In the genomic region with DNA sequence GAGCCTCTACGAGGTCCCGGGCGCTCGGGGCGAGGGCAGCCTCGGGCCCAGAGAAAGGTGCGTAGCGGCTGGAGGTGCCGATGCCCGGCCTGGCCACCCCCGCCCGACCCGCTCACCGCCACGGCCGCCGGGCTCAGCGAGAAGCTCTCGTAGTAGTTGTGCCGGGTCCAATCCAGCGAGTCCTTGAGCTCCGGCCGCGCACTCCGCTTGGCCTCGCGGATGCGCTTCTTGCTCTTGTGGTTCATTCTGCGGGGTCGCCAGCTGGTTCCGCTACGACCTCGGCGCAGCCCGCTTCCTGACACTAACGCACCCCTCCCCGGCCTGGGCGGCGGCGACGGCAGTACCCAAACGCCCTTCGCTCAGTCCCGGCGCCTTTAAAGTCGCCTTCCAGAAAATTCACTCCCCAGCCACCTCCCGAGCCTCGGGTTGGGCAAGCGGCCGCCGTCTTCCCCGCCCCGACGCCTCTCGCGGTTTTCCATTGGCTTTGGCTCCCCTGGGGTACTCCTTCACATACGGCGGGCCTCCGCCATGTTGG, we compare ENCODE assay signal across 8 cellular contexts. TPM values are rescaled to one million over a fixed set of nuclear protein-coding genes. Genes with fewer than 3 reads are reported as not detected.
DNase-seq lines count a peak whose midpoint lies in the region; ATAC-seq and TF ChIP-seq lines count a peak whose summit lies in the region.

A gene (minus strand): TSS at position 376 of the 535 bp plus-strand sequence. CDS start 131 bp downstream, at position 245.

- H3K9me3 ChIP-seq in ectodermal cell (ENCODE audit: control insufficient read depth, low read length) (no peaks in the 10 kb centered on the region), lung (ENCODE audit: control insufficient read depth in 2 of 2, insufficient read depth in 1 of 2, low read length in 1 of 2) (no peaks in the 10 kb centered on the region)

- DNase-seq in CD1c-positive myeloid dendritic cell (ENCODE audit: extremely low spot score) (peak; percentile 97), NCI-H345 treated with DMSO at 0.1 percent for 48 hours (lab: John Stamatoyannopoulos, UW; ENCODE audit: unreplicated experiment) (peak; percentile 97), lung (ENCODE audit: low spot score) (peak; percentile 97)
- no peak for DNase-seq in activated CD4-positive, alpha-beta T cell treated with anti-CD3 and anti-CD28 coated beads for 36 hours
- peak; percentile 91 to 95 (median 91) for DNase-seq in stimulated activated CD4-positive, alpha-beta T cell treated with anti-CD3 and anti-CD28 coated beads, TNF-alpha, amount 100 ng/mL, for 24 hours (ENCODE audit: low read depth in 3 of 3)

- no peak for TF ChIP-seq CTCF in lung (IDR thresholded peaks at IDR 0.05; ENCODE audit: control extremely low read depth, extremely low read depth)

- peak within 1 kb of the TSS; percentile 97 for H3K4me3 Mint-ChIP-seq in activated CD4-positive, alpha-beta T cell treated with anti-CD3 and anti-CD28 coated beads for 36 hours

- CTCF ChIA-PET in activated CD4-positive, alpha-beta T cell treated with anti-CD3 and anti-CD28 coated beads for 36 hours (lab: Charles Lee), result interaction anchor here (1.0 to 3.0 kb wide), 3 partner anchors 10 to 55 kb away, joined by 3 to 22 read pairs (median 7); a partner anchor contains a TSS

- no peaks in the 10 kb centered on the region for H3K27me3 ChIP-seq in ectodermal cell (ENCODE audit: control insufficient read depth, insufficient read depth, low read length, poor library complexity, severe bottlenecking)
- H3K27me3 ChIP-seq in lung (ENCODE audit: control insufficient read depth, insufficient read depth), result no peaks in the 10 kb centered on the region

- peak within 1 kb of the TSS; percentile 98 for H3K27ac ChIP-seq in ectodermal cell (ENCODE audit: insufficient read depth, low read depth, low read length, poor library complexity, severe bottlenecking)
- H3K27ac ChIP-seq in lung (ENCODE audit: low read depth in 1 of 2, low read length in 1 of 2), result peak within 1 kb of the TSS; percentile 99 to 100

- POLR2A ChIA-PET in activated CD4-positive, alpha-beta T cell treated with anti-CD3 and anti-CD28 coated beads for 36 hours (lab: Charles Lee), result interaction anchor here (0.5 to 3.6 kb wide), 7 partner anchors 10 to 1827 kb away, joined by 3 to 44 read pairs (median 4); a partner anchor contains a TSS

- intact Hi-C loops in activated CD4-positive, alpha-beta T cell treated with anti-CD3 and anti-CD28 coated beads for 36 hours (cut with DNase I, micrococcal nuclease), result loop anchor here (1.0 to 5.0 kb wide), 14 partner anchors 10 to 1233 kb away; a partner anchor contains a TSS

- peaks cover 75% of the 10 kb centered on the region for H3K36me3 Mint-ChIP-seq in activated CD4-positive, alpha-beta T cell treated with anti-CD3 and anti-CD28 coated beads for 36 hours (ENCODE audit: low read depth)

- WGBS in ectodermal cell, 2 experiments, result 0% methylated on average over 59 of the region's 59 CpGs
- 0 to 1% methylated on average over 43 to 59 of the region's 59 CpGs for WGBS in lung, 2 donors

- no peaks in the 10 kb centered on the region for H3K9me3 Mint-ChIP-seq in activated CD4-positive, alpha-beta T cell treated with anti-CD3 and anti-CD28 coated beads for 36 hours (ENCODE audit: low read depth)

- H3K36me3 ChIP-seq in ectodermal cell (ENCODE audit: control insufficient read depth, insufficient read depth, low read length) (peaks cover 6% of the 10 kb centered on the region), lung (ENCODE audit: control insufficient read depth in 2 of 2, insufficient read depth in 2 of 2, low read length in 2 of 2) (peaks cover 23 to 32% of the 10 kb centered on the region in 2 donors)

- peak within 1 kb of the TSS; percentile 98 for H3K27ac Mint-ChIP-seq in activated CD4-positive, alpha-beta T cell treated with anti-CD3 and anti-CD28 coated beads for 36 hours

- H3K4me1 ChIP-seq in ectodermal cell (ENCODE audit: control insufficient read depth, insufficient read depth, low read length) (peaks cover 5% of the 10 kb centered on the region), lung (ENCODE audit: control insufficient read depth in 2 of 2, insufficient read depth in 2 of 2, low read length in 2 of 2) (peaks cover 7 to 11% of the 10 kb centered on the region in 2 donors)

- H3K27me3 Mint-ChIP-seq in activated CD4-positive, alpha-beta T cell treated with anti-CD3 and anti-CD28 coated beads for 36 hours, result no peaks in the 10 kb centered on the region

- peak within 1 kb of the TSS; percentile 77 for H3K4me3 ChIP-seq in ectodermal cell (ENCODE audit: insufficient read depth, low read depth, low read length)
- peak within 1 kb of the TSS; percentile 92 for H3K4me3 ChIP-seq in lung

- ATAC-seq in HG03354 (IDR thresholded peaks at IDR 0.05; ENCODE audit: poor library complexity, severe bottlenecking, unreplicated experiment) (peak; percentile 69), lung (ENCODE audit: insufficient read depth, low FRiP score) (peak; percentile 92)
- ATAC-seq in activated CD4-positive, alpha-beta T cell treated with anti-CD3 and anti-CD28 coated beads for 36 hours, result peak; percentile 87

- peaks cover 54% of the 10 kb centered on the region for H3K4me1 Mint-ChIP-seq in activated CD4-positive, alpha-beta T cell treated with anti-CD3 and anti-CD28 coated beads for 36 hours

- peak; percentile 63 for TF ChIP-seq POLR2A in GM19193 (IDR thresholded peaks at IDR 0.05; ENCODE audit: extremely low read depth, insufficient read depth, insufficient read length)

RNA-seq across cellular contexts. Expression of the gene that starts here (rescaled TPM):
- total RNA-seq in activated CD4-positive, alpha-beta T cell treated with anti-CD3 and anti-CD28 coated beads for 36 hours, result 10 to 100 TPM; 51.3 to 65.5 TPM
- 15.1 TPM for polyA plus RNA-seq in ectodermal cell (2013, experiment 1 of 4)
- polyA plus RNA-seq in ectodermal cell (2013, experiment 2 of 4), result 13.1 TPM
- 14.4 TPM for polyA plus RNA-seq in ectodermal cell (2013, experiment 3 of 4)
- 15.0 TPM for polyA plus RNA-seq in ectodermal cell (2013, experiment 4 of 4)
- total RNA-seq in lung, result 10 to 100 TPM; 25.6 to 34.3 TPM
- 10 to 100 TPM; 23.8 to 52.9 TPM for polyA plus RNA-seq in lung
